Comparison of ENCODE assay signal across 23 cellular contexts in the genomic region with DNA sequence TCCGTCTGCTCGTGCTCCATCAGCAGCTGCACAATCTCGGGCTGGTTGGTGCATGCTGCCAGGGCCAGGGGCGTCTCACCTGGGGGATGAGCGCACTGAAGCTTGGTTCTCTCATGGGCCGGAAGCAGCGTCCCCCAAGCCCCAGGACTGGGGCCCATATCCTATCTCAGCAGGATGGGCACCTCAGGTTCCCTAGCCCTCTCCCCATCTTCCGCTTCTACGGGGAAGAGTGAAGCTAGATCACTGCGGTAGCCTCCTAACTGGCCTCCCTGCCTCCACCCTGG. TPM values are rescaled to one million over a fixed set of nuclear protein-coding genes. Genes with fewer than 3 reads are reported as not detected.
DNase-seq lines count a peak whose midpoint lies in the region; ATAC-seq and TF ChIP-seq lines count a peak whose summit lies in the region.
"Had no signal": no experiment of that assay in that cellular context is flagged by ENCODE, and none has a peak within 500 bp of the region (broad histone marks: within the 10 kb centered on the region; RNA-seq: fewer than 3 reads in every experiment).

No MANE protein-coding gene starts in this region.

- peaks cover 0 to 75% (median 16%) of the 10 kb centered on the region in 4 donors for H3K4me1 ChIP-seq in tibial nerve
- H3K4me1 ChIP-seq: BE2C had no signal

- intact Hi-C loops in activated B cell treated with CpG ODN at 0.5 μM for 24 hours (cut with micrococcal nuclease), result no loop called here

- CTCF ChIA-PET in activated B cell treated with CpG ODN at 0.5 μM for 24 hours (lab: Charles Lee), result no interaction called here

- H3K36me3 Mint-ChIP-seq in activated B cell treated with CpG ODN at 0.5 μM for 24 hours (ENCODE audit: low read depth), result peaks cover 4% of the 10 kb centered on the region
- no peaks in the 10 kb centered on the region for H3K36me3 Mint-ChIP-seq in neural crest cell (ENCODE audit: low read depth)

- H3K36me3 ChIP-seq in tibial nerve, result peaks cover 0 to 2% (median 0%) of the 10 kb centered on the region in 3 donors
- H3K36me3 ChIP-seq: BE2C had no signal

- no peak for TF ChIP-seq POLR2A in tibial nerve (IDR thresholded peaks at IDR 0.05)

- no peak for DNase-seq in activated B cell treated with CpG ODN at 0.5 μM for 24 hours
- DNase-seq in ecto neural progenitor cell (ENCODE audit: low spot score), result peak; percentile 49
- no peak for DNase-seq in neural crest cell (ENCODE audit: low read depth, low spot score)
- no peak for DNase-seq in tibial nerve (ENCODE audit: low spot score in 2 of 2)
- DNase-seq: BE2C, EL, GF-D8, KBM-7, NCI-H1092, NCI-H1436, NCI-H187 treated with DMSO at 0.1 percent for 48 hours, NCI-H2107, NCI-H446 treated with DMSO at 0.1 percent for 48 hours, NCI-H526 treated with DMSO at 0.1 percent for 48 hours had no signal

- no peak overlapping the region for H3K4me3 Mint-ChIP-seq in activated B cell treated with CpG ODN at 0.5 μM for 24 hours
- H3K4me3 Mint-ChIP-seq in neural crest cell, result no peak overlapping the region

- POLR2A ChIA-PET in activated B cell treated with CpG ODN at 0.5 μM for 24 hours (lab: Charles Lee), result no interaction called here

- peak overlapping the region; percentile 41 for H3K27ac Mint-ChIP-seq in activated B cell treated with CpG ODN at 0.5 μM for 24 hours
- peak overlapping the region; percentile 88 for H3K27ac Mint-ChIP-seq in neural crest cell (ENCODE audit: unreplicated experiment)

- H3K4me3 ChIP-seq in tibial nerve, result no peak overlapping the region

- no peak for TF ChIP-seq EP300 in tibial nerve (IDR thresholded peaks at IDR 0.05)

- WGBS in tibial nerve, 2 donors, result 96% methylated on average over 10 of the region's 10 CpGs

- ATAC-seq in activated B cell treated with CpG ODN at 0.5 μM for 24 hours (ENCODE audit: low read depth) (no peak), GM18868 (IDR thresholded peaks at IDR 0.05; ENCODE audit: unreplicated experiment) (no peak), HG03521 (IDR thresholded peaks at IDR 0.05; ENCODE audit: unreplicated experiment) (no peak), GM19452 (IDR thresholded peaks at IDR 0.05; ENCODE audit: unreplicated experiment) (no peak)
- ATAC-seq: HepG2, Right ventricle myocardium inferior had no signal

- H3K9me3 Mint-ChIP-seq in activated B cell treated with CpG ODN at 0.5 μM for 24 hours (no peaks in the 10 kb centered on the region), neural crest cell (peaks cover 2% of the 10 kb centered on the region)

- H3K27me3 ChIP-seq in tibial nerve, result no peaks in the 10 kb centered on the region
- H3K27me3 ChIP-seq: BE2C had no signal

- H3K27me3 Mint-ChIP-seq in activated B cell treated with CpG ODN at 0.5 μM for 24 hours (no peaks in the 10 kb centered on the region), neural crest cell (ENCODE audit: low read depth) (no peaks in the 10 kb centered on the region)

- H3K4me1 Mint-ChIP-seq in activated B cell treated with CpG ODN at 0.5 μM for 24 hours (peaks cover 13% of the 10 kb centered on the region), neural crest cell (peaks cover 68% of the 10 kb centered on the region)

- H3K9me3 ChIP-seq in tibial nerve, result no peaks in the 10 kb centered on the region
- H3K9me3 ChIP-seq: BE2C had no signal

- H3K27ac ChIP-seq in tibial nerve, result peak overlapping the region; percentile 41 to 96 (median 84)
- H3K27ac ChIP-seq: HL-60 had no signal

- TF ChIP-seq CTCF in activated B cell treated with CpG ODN at 0.5 μM for 24 hours (IDR thresholded peaks at IDR 0.05), result no peak
- TF ChIP-seq CTCF in neural crest cell (conservative IDR thresholded peaks at IDR 0.05), result no peak
- no peak for TF ChIP-seq CTCF in tibial nerve (IDR thresholded peaks at IDR 0.05)

RNA-seq across cellular contexts. Expression of a gene that starts 24.8 kb away (rescaled TPM):
- total RNA-seq in activated B cell treated with CpG ODN at 0.5 μM for 24 hours, result 6.6 and 10.2 TPM in 2 replicates
- 2.1 and 2.3 TPM in 2 replicates for total RNA-seq in neural crest cell
- total RNA-seq in tibial nerve, result 10 to 100 TPM in 1 of 4 donors, 1 to 10 TPM in 3; 4.2 to 21.4 (median 9.7) TPM

RNA-seq across cellular contexts. Expression of a gene that starts 57.0 kb away (rescaled TPM):
- not detected in 2 replicates for total RNA-seq in activated B cell treated with CpG ODN at 0.5 μM for 24 hours
- not detected in 2 replicates for total RNA-seq in neural crest cell
- 10 to 100 TPM in 3 of 4 donors, 1 to 10 TPM in 1; 7.8 to 19.2 (median 15.4) TPM for total RNA-seq in tibial nerve
- total RNA-seq: A673, H7, HepG2, HT-29 had no signal
